In genomic region chr11:111221936-111222335, GRCh38 we compare ENCODE assay signal across 1 cellular context.
A peak's percentile ranks its signal among the peaks of the same experiment; 100 is the strongest.
TF ChIP-seq lines count a peak whose summit lies in the region.

No MANE protein-coding gene starts in this region.

TF ChIP-seq in SK-N-SH treated with all-trans-retinoic acid at 6 μM for 48 hours, 23 proteins besides CTCF, POLR2A, EP300 and RAD21:
- TF ChIP-seq ZFP3 (CRISPR knock-in tag; IDR thresholded peaks at IDR 0.05): peak; percentile 90; the same call in 1 of the 2 replicates
